In genomic region chr20:54486583-54486982, GRCh38 we compare ENCODE assay signal across 28 cellular contexts. TPM values are rescaled to one million over a fixed set of nuclear protein-coding genes. Genes with fewer than 3 reads are reported as not detected.
"Had no signal": no experiment of that assay in that cellular context is flagged by ENCODE, and none has a peak within 500 bp of the region (broad histone marks: within the 10 kb centered on the region; RNA-seq: fewer than 3 reads in every experiment).

No MANE protein-coding gene starts in this region.

- H3K9me3 Mint-ChIP-seq: dendritic cell treated with granulocyte-macrophage colony-stimulating factor and Interleukin-4, amounts not matched to agents 40 ng/mL and 50 ng/mL, for 4 days; endodermal cell; mesothelial cell of epicardium had no signal

- H3K4me3 ChIP-seq: esophagus squamous epithelium, gastrocnemius medialis, heart right ventricle, left lung, lower lobe of right lung, mucosa of descending colon had no signal

- H3K36me3 Mint-ChIP-seq: mesothelial cell of epicardium; naive B cell; naive thymus-derived CD8-positive, alpha-beta T cell had no signal

- DNase-seq: cortex of kidney; effector CD8-positive, alpha-beta T cell; effector memory CD8-positive, alpha-beta T cell; endodermal cell; erythroblast; esophagus squamous epithelium; foreskin melanocyte; gastrocnemius medialis; glutamatergic neuron; head of caudate nucleus; heart right ventricle; hippocampal formation; left cardiac atrium; left lung; left ventricle myocardium superior; lower lobe of right lung; mesenchymal stem cell; mucosa of descending colon; naive B cell; naive thymus-derived CD8-positive, alpha-beta T cell had no signal

- H3K4me3 Mint-ChIP-seq: dendritic cell treated with granulocyte-macrophage colony-stimulating factor and Interleukin-4, amounts not matched to agents 40 ng/mL and 50 ng/mL, for 4 days; effector memory CD8-positive, alpha-beta T cell; endodermal cell; mesothelial cell of epicardium; naive B cell; naive thymus-derived CD8-positive, alpha-beta T cell had no signal

- H3K27ac ChIP-seq: epithelial cell of prostate, esophagus squamous epithelium, gastrocnemius medialis, heart right ventricle, left lung, lower lobe of right lung had no signal

- H3K36me3 ChIP-seq: esophagus squamous epithelium, gastrocnemius medialis, heart right ventricle, left lung, lower lobe of right lung had no signal

- ATAC-seq: effector memory CD8-positive, alpha-beta T cell; esophagus mucosa; gastrocnemius medialis; heart right ventricle; left cardiac atrium; left lung; left ventricle myocardium superior; lower lobe of right lung; mucosa of descending colon; naive thymus-derived CD8-positive, alpha-beta T cell had no signal

- FAIRE-seq: endometrium, islet of Langerhans, keratinocyte had no signal

- H3K4me1 ChIP-seq: esophagus squamous epithelium, gastrocnemius medialis, heart right ventricle, left lung, lower lobe of right lung had no signal

- H3K27me3 ChIP-seq: gastrocnemius medialis, heart right ventricle, left lung had no signal

- H3K4me1 Mint-ChIP-seq: endodermal cell; mesothelial cell of epicardium; naive B cell; naive thymus-derived CD8-positive, alpha-beta T cell had no signal

- H3K27me3 Mint-ChIP-seq: dendritic cell treated with granulocyte-macrophage colony-stimulating factor and Interleukin-4, amounts not matched to agents 40 ng/mL and 50 ng/mL, for 4 days had no signal

- H3K9me3 ChIP-seq: esophagus squamous epithelium, gastrocnemius medialis, heart right ventricle, left lung, lower lobe of right lung, mucosa of descending colon had no signal

- H3K27ac Mint-ChIP-seq: dendritic cell treated with granulocyte-macrophage colony-stimulating factor and Interleukin-4, amounts not matched to agents 40 ng/mL and 50 ng/mL, for 4 days; effector memory CD8-positive, alpha-beta T cell; endodermal cell; mesothelial cell of epicardium; naive B cell; naive thymus-derived CD8-positive, alpha-beta T cell had no signal

RNA-seq across cellular contexts. Expression of gene DOK5, which starts 11.2 kb away (rescaled TPM):
- total RNA-seq: dermis microvascular lymphatic vessel endothelial cell; naive thymus-derived CD8-positive, alpha-beta T cell had no signal
- polyA plus RNA-seq: keratinocyte; naive thymus-derived CD8-positive, alpha-beta T cell had no signal
